In the genomic region with DNA sequence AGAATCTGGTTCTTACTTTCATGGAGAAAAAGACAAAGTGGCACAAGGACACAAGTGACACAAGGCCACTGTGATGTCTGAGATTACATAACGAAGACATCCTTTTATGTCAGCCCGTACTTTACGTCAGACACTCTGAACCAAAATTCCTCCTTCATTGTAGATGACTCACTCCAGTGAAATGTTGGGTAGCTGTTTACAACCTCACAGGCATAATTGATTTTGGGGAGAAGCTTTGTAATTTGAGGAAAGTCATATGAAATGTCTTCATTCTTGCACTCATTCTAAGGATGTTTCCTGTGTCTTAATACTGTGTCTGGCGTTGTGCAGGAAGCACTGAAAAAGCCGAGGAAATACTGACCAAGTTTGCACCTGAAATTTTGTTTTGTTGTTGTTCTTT, we compare ENCODE assay signal across 23 cellular contexts. TPM values are rescaled to one million over a fixed set of nuclear protein-coding genes. Genes with fewer than 3 reads are reported as not detected.
"Had no signal": no experiment of that assay in that cellular context is flagged by ENCODE, and none has a peak within 500 bp of the region (broad histone marks: within the 10 kb centered on the region; RNA-seq: fewer than 3 reads in every experiment).

No MANE protein-coding gene starts in this region.

- H3K4me1 ChIP-seq: vagina had no signal

- H3K4me3 ChIP-seq: hepatocyte, mucosa of descending colon, right atrium auricular region, upper lobe of left lung, vagina had no signal

- H3K27ac Mint-ChIP-seq: dendritic cell treated with granulocyte-macrophage colony-stimulating factor and Interleukin-4, amounts not matched to agents 40 ng/mL and 50 ng/mL, for 4 days; effector memory CD8-positive, alpha-beta T cell; naive thymus-derived CD8-positive, alpha-beta T cell had no signal

- ATAC-seq: effector memory CD8-positive, alpha-beta T cell; left colon; left ventricle myocardium superior; mucosa of descending colon; naive thymus-derived CD8-positive, alpha-beta T cell had no signal

- H3K9me3 ChIP-seq: mucosa of descending colon, neutrophil, right atrium auricular region, vagina had no signal

- FAIRE-seq: colon, small intestine had no signal

- H3K27me3 ChIP-seq: hepatocyte, right atrium auricular region, upper lobe of left lung, vagina had no signal

- H3K9me3 Mint-ChIP-seq: dendritic cell treated with granulocyte-macrophage colony-stimulating factor and Interleukin-4, amounts not matched to agents 40 ng/mL and 50 ng/mL, for 4 days; effector memory CD8-positive, alpha-beta T cell had no signal

- H3K79me2 ChIP-seq: hepatocyte had no signal

- DNase-seq: effector memory CD8-positive, alpha-beta T cell; foreskin melanocyte; head of caudate nucleus; left colon; left ventricle myocardium superior; mucosa of descending colon; naive thymus-derived CD8-positive, alpha-beta T cell; small intestine; stimulated activated CD4-positive, alpha-beta T cell treated with anti-CD3 and anti-CD28 coated beads, Interleukin-2, amount 100 ng/mL, for 48 hours; stimulated activated naive CD4-positive, alpha-beta T cell treated with Interleukin-2 at 50 U/mL for 16 hours; upper lobe of left lung had no signal

- H3K27ac ChIP-seq: hepatocyte, neutrophil, right atrium auricular region, upper lobe of left lung, vagina had no signal

- H3K4me3 Mint-ChIP-seq: dendritic cell treated with granulocyte-macrophage colony-stimulating factor and Interleukin-4, amounts not matched to agents 40 ng/mL and 50 ng/mL, for 4 days; effector memory CD8-positive, alpha-beta T cell; naive thymus-derived CD8-positive, alpha-beta T cell had no signal

- H3K36me3 ChIP-seq: neutrophil, right atrium auricular region, upper lobe of left lung, vagina had no signal

- H3K4me2 ChIP-seq: hepatocyte had no signal

- H2AFZ ChIP-seq: hepatocyte had no signal

RNA-seq across cellular contexts. Expression of a gene that starts 20.0 kb away (rescaled TPM):
- total RNA-seq: epithelial cell of proximal tubule; kidney epithelial cell; left colon; left ventricle myocardium superior; lung microvascular endothelial cell; mesenteric fat pad; mucosa of descending colon; naive thymus-derived CD8-positive, alpha-beta T cell; osteoblast; right atrium auricular region; upper lobe of left lung; vagina had no signal
- polyA plus RNA-seq: naive thymus-derived CD8-positive, alpha-beta T cell; small intestine had no signal

RNA-seq across cellular contexts. Expression of a gene that starts 28.6 kb away (rescaled TPM):
- total RNA-seq: epithelial cell of proximal tubule; hepatocyte; kidney epithelial cell; left colon; left ventricle myocardium superior; lung microvascular endothelial cell; mesenteric fat pad; mucosa of descending colon; naive thymus-derived CD8-positive, alpha-beta T cell; osteoblast; right atrium auricular region; upper lobe of left lung; vagina had no signal
- polyA plus RNA-seq: hepatocyte; naive thymus-derived CD8-positive, alpha-beta T cell; neural cell; small intestine had no signal

RNA-seq across cellular contexts. Expression of a gene that starts 53.5 kb away (rescaled TPM):
- total RNA-seq: epithelial cell of proximal tubule; hepatocyte; kidney epithelial cell; left ventricle myocardium superior; lung microvascular endothelial cell; mesenteric fat pad; naive thymus-derived CD8-positive, alpha-beta T cell; osteoblast; right atrium auricular region; upper lobe of left lung; vagina had no signal
- polyA plus RNA-seq: hepatocyte; naive thymus-derived CD8-positive, alpha-beta T cell had no signal
